1 cellular context compared by ENCODE assay signal in genomic region chr6:146886587-146887446, GRCh38.
A peak's percentile ranks its signal among the peaks of the same experiment; 100 is the strongest.
TF ChIP-seq lines count a peak whose summit lies in the region.

No MANE protein-coding gene starts in this region.

TF ChIP-seq in K562, 482 proteins besides CTCF, POLR2A, EP300 and RAD21 (continued from another document and continues in another):
- TF ChIP-seq ZKSCAN3 (CRISPR knock-in tag; IDR thresholded peaks at IDR 0.05) (0 out of 2 replicates have a peak, but pooled peaks have one; percentile 39), PHTF2 (CRISPR knock-in tag; IDR thresholded peaks at IDR 0.05) (peak; percentile 94), HNRNPL (IDR thresholded peaks at IDR 0.05; ENCODE audit: low read depth, low read length) (no peak), RHOXF2B (CRISPR knock-in tag; conservative IDR thresholded peaks at IDR 0.05) (peak; percentile 95), SRSF9 (IDR thresholded peaks at IDR 0.05; ENCODE audit: borderline replicate concordance, low read depth, low read length) (no peak), ARID3A (IDR thresholded peaks at IDR 0.05; ENCODE audit: borderline replicate concordance, low read depth, low read length) (peak; percentile 76; the same call in 1 of the 2 replicates), ZBTB17 (CRISPR knock-in tag; IDR thresholded peaks at IDR 0.05) (peak; percentile 23; the same call in 1 of the 2 replicates), KLF13 (tag; IDR thresholded peaks at IDR 0.05; ENCODE audit: borderline replicate concordance, low read depth) (no peak), ZNF232 (CRISPR knock-in tag; IDR thresholded peaks at IDR 0.05) (no peak), POLR2AphosphoS2 (IDR thresholded peaks at IDR 0.05; ENCODE audit: low read length) (peak; percentile 80; the same call in 1 of the 2 replicates), TOE1 (IDR thresholded peaks at IDR 0.05; ENCODE audit: borderline replicate concordance) (no peak), TOE1 (CRISPR knock-in tag; IDR thresholded peaks at IDR 0.05; ENCODE audit: borderline replicate concordance, low read depth) (no peak), SETDB1 (IDR thresholded peaks at IDR 0.05; ENCODE audit: low read length) (no peak), TEAD4 (IDR thresholded peaks at IDR 0.05; ENCODE audit: low read length) (peak; percentile 39; the same call in 1 of the 2 replicates), TEAD4 (CRISPR knock-in tag; IDR thresholded peaks at IDR 0.05; ENCODE audit: borderline replicate concordance) (no peak), ZNF3 (CRISPR knock-in tag; IDR thresholded peaks at IDR 0.05) (peak; percentile 80; the same call in 1 of the 2 replicates), ETS2 (tag; IDR thresholded peaks at IDR 0.05; ENCODE audit: borderline replicate concordance, poor library complexity, severe bottlenecking) (no peak), HEY1 (CRISPR knock-in tag; IDR thresholded peaks at IDR 0.05; ENCODE audit: borderline replicate concordance) (peak; percentile 93), MCM2 (IDR thresholded peaks at IDR 0.05; ENCODE audit: low read depth) (no peak), ZNF707 (CRISPR knock-in tag; conservative IDR thresholded peaks at IDR 0.05) (no peak), SP1 (CRISPR knock-in tag; IDR thresholded peaks at IDR 0.05) (peak; percentile 84), AFF1 (IDR thresholded peaks at IDR 0.05; ENCODE audit: low read depth in 1 of 2, partially characterized antibody in 2 of 2) (peak; percentile 81 to 96), GMEB1 (CRISPR knock-in tag; IDR thresholded peaks at IDR 0.05) (peak; percentile 64), CTBP1 (IDR thresholded peaks at IDR 0.05; ENCODE audit: borderline replicate concordance) (no peak), U2AF2 (optimal IDR thresholded peaks at IDR 0.05; ENCODE audit: low read depth, low read length) (no peak), SFPQ (IDR thresholded peaks at IDR 0.05; ENCODE audit: low read depth, low read length) (no peak), SPI1 (IDR thresholded peaks at IDR 0.05; ENCODE audit: borderline replicate concordance, low read depth, low read length) (no peak), ELF2 (CRISPR knock-in tag; IDR thresholded peaks at IDR 0.05) (peak; percentile 88), MEIS2 (IDR thresholded peaks at IDR 0.05; ENCODE audit: partially characterized antibody) (peak; percentile 88), PTRF (tag; IDR thresholded peaks at IDR 0.05) (no peak), WHSC1 (IDR thresholded peaks at IDR 0.05; ENCODE audit: low read length) (no peak), KDM5B (IDR thresholded peaks at IDR 0.05; ENCODE audit: insufficient replicate concordance, low read depth, low read length) (peak; percentile 78), XRCC3 (IDR thresholded peaks at IDR 0.05) (no peak), NCOA2 (IDR thresholded peaks at IDR 0.05; ENCODE audit: partially characterized antibody in 2 of 2) (no peak), NFATC3 (IDR thresholded peaks at IDR 0.05) (0 out of 2 replicates have a peak, but pooled peaks have one; percentile 44), ATF4 (CRISPR knock-in tag; IDR thresholded peaks at IDR 0.05) (peak; percentile 86), NR1H2 (CRISPR knock-in tag; IDR thresholded peaks at IDR 0.05) (no peak), CCNT2 (IDR thresholded peaks at IDR 0.05; ENCODE audit: borderline replicate concordance, extremely low read depth, insufficient read length, low read depth, low read length) (no peak), STAG1 (CRISPR knock-in tag; IDR thresholded peaks at IDR 0.05; ENCODE audit: borderline replicate concordance) (no peak)
- TF ChIP-seq, protein P1, sequence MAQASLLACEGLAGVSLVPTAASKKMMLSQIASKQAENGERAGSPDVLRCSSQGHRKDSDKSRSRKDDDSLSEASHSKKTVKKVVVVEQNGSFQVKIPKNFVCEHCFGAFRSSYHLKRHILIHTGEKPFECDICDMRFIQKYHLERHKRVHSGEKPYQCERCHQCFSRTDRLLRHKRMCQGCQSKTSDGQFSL (CRISPR knock-in tag; IDR thresholded peaks at IDR 0.05): no peak
- TF ChIP-seq, protein P1 (tag; IDR thresholded peaks at IDR 0.05): no peak
- TF ChIP-seq, protein P2, sequence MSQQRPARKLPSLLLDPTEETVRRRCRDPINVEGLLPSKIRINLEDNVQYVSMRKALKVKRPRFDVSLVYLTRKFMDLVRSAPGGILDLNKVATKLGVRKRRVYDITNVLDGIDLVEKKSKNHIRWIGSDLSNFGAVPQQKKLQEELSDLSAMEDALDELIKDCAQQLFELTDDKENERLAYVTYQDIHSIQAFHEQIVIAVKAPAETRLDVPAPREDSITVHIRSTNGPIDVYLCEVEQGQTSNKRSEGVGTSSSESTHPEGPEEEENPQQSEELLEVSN (IDR thresholded peaks at IDR 0.05; ENCODE audit: borderline replicate concordance in 1 of 2, extremely low read depth in 1 of 2, insufficient read depth in 1 of 2, insufficient read length in 1 of 2, low read depth in 1 of 2, low read length in 1 of 2, poor library complexity in 1 of 2, severe bottlenecking in 1 of 2): no peak
- TF ChIP-seq, protein P3, sequence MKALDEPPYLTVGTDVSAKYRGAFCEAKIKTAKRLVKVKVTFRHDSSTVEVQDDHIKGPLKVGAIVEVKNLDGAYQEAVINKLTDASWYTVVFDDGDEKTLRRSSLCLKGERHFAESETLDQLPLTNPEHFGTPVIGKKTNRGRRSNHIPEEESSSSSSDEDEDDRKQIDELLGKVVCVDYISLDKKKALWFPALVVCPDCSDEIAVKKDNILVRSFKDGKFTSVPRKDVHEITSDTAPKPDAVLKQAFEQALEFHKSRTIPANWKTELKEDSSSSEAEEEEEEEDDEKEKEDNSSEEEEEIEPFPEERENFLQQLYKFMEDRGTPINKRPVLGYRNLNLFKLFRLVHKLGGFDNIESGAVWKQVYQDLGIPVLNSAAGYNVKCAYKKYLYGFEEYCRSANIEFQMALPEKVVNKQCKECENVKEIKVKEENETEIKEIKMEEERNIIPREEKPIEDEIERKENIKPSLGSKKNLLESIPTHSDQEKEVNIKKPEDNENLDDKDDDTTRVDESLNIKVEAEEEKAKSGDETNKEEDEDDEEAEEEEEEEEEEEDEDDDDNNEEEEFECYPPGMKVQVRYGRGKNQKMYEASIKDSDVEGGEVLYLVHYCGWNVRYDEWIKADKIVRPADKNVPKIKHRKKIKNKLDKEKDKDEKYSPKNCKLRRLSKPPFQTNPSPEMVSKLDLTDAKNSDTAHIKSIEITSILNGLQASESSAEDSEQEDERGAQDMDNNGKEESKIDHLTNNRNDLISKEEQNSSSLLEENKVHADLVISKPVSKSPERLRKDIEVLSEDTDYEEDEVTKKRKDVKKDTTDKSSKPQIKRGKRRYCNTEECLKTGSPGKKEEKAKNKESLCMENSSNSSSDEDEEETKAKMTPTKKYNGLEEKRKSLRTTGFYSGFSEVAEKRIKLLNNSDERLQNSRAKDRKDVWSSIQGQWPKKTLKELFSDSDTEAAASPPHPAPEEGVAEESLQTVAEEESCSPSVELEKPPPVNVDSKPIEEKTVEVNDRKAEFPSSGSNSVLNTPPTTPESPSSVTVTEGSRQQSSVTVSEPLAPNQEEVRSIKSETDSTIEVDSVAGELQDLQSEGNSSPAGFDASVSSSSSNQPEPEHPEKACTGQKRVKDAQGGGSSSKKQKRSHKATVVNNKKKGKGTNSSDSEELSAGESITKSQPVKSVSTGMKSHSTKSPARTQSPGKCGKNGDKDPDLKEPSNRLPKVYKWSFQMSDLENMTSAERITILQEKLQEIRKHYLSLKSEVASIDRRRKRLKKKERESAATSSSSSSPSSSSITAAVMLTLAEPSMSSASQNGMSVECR (CRISPR knock-in tag; IDR thresholded peaks at IDR 0.05): no peak
- TF ChIP-seq, protein P4, sequence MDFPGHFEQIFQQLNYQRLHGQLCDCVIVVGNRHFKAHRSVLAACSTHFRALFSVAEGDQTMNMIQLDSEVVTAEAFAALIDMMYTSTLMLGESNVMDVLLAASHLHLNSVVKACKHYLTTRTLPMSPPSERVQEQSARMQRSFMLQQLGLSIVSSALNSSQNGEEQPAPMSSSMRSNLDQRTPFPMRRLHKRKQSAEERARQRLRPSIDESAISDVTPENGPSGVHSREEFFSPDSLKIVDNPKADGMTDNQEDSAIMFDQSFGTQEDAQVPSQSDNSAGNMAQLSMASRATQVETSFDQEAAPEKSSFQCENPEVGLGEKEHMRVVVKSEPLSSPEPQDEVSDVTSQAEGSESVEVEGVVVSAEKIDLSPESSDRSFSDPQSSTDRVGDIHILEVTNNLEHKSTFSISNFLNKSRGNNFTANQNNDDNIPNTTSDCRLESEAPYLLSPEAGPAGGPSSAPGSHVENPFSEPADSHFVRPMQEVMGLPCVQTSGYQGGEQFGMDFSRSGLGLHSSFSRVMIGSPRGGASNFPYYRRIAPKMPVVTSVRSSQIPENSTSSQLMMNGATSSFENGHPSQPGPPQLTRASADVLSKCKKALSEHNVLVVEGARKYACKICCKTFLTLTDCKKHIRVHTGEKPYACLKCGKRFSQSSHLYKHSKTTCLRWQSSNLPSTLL (IDR thresholded peaks at IDR 0.05): no peak
